In genomic region chr7:2355079-2356008, GRCh38 we compare ENCODE assay signal across 8 cellular contexts. TPM values are rescaled to one million over a fixed set of nuclear protein-coding genes. Genes with fewer than 3 reads are reported as not detected.
DNase-seq lines count a peak whose midpoint lies in the region; ATAC-seq, FAIRE-seq and TF ChIP-seq lines count a peak whose summit lies in the region.

No MANE protein-coding gene starts in this region.

- H3K79me2 ChIP-seq in keratinocyte (ENCODE audit: control insufficient read depth, insufficient read depth, low read length) = peaks cover 61% of the 10 kb centered on the region

- H3K9me1 ChIP-seq in keratinocyte (ENCODE audit: control insufficient read depth, extremely low read depth, insufficient read depth, low read length) = no peaks in the 10 kb centered on the region

- H3K4me3 ChIP-seq in keratinocyte (ENCODE audit: control insufficient read depth in 2 of 3, extremely low read depth in 1 of 3, insufficient read depth in 2 of 3, low read depth in 1 of 3, low read length in 3 of 3) = peak overlapping the region; percentile 83 to 86 (median 84)

- 1% methylated on average over 56 to 77 of the region's 77 CpGs for WGBS in adipose tissue, 3 donors

- peaks cover 8 to 33% of the 10 kb centered on the region in 2 experiments for H3K36me3 ChIP-seq in keratinocyte (ENCODE audit: control insufficient read depth in 2 of 2, extremely low read depth in 1 of 2, insufficient read depth in 2 of 2, low read length in 2 of 2)

- H3K9ac ChIP-seq in keratinocyte (ENCODE audit: control insufficient read depth, extremely low read depth, insufficient read depth, low read length) = peak overlapping the region; percentile 100

- H3K4me2 ChIP-seq in keratinocyte (ENCODE audit: control insufficient read depth, extremely low read depth, insufficient read depth, low read depth, low read length) = peak overlapping the region; percentile 97

- H3K4me1 ChIP-seq in keratinocyte (ENCODE audit: control insufficient read depth, extremely low read depth, insufficient read depth, low read length) = peaks cover 24% of the 10 kb centered on the region

- H3K27ac ChIP-seq in adipose tissue (ENCODE audit: low read depth, low read length) (peak overlapping the region; percentile 96), keratinocyte (ENCODE audit: control insufficient read depth, insufficient read depth, low read length) (peak overlapping the region; percentile 100)

- no peak for FAIRE-seq in keratinocyte (lab: Jason Lieb, UNC)

- no peaks in the 10 kb centered on the region for H3K27me3 ChIP-seq in keratinocyte (ENCODE audit: control insufficient read depth, extremely low read depth, insufficient read depth, low read length)

- TF ChIP-seq CTCF in keratinocyte (optimal IDR thresholded peaks at IDR 0.05 in 1 of 3, IDR thresholded peaks at IDR 0.05 in 1 of 3, conservative IDR thresholded peaks at IDR 0.05 in 1 of 3; ENCODE audit: extremely low read depth in 1 of 3, insufficient read depth in 2 of 3, low read length in 3 of 3) = no peak

- ATAC-seq in GM21717 (IDR thresholded peaks at IDR 0.05; ENCODE audit: unreplicated experiment) (peak; percentile 7), GM18520 (IDR thresholded peaks at IDR 0.05; ENCODE audit: unreplicated experiment) (no peak)

- H4K20me1 ChIP-seq in keratinocyte (ENCODE audit: control insufficient read depth, extremely low read depth, insufficient read depth, low read length) = peaks cover 22% of the 10 kb centered on the region

- DNase-seq in CD1c-positive myeloid dendritic cell (ENCODE audit: extremely low spot score) (peak; percentile 35), NAMALWA (ENCODE audit: low spot score) (peak; percentile 47), keratinocyte (ENCODE audit: low read depth, low spot score) (no peak), NK-92 (lab: John Stamatoyannopoulos, UW; ENCODE audit: unreplicated experiment) (no peak)
- peak; percentile 43 for DNase-seq in stimulated activated CD8-positive, alpha-beta memory T cell treated with anti-CD3 and anti-CD28 coated beads, Interleukin-4, amount 100 ng/mL, for 48 hours

- dilution Hi-C loops in keratinocyte (cut with MboI; ENCODE audit: extremely low pct_ligation_motif_present, low sequenced_read_pairs) = no loop called here

- no peaks in the 10 kb centered on the region for H3K9me3 ChIP-seq in keratinocyte (ENCODE audit: control insufficient read depth, low read depth, low read length)

- H2AFZ ChIP-seq in keratinocyte (ENCODE audit: control insufficient read depth, low read length) = no peak overlapping the region

RNA-seq across cellular contexts. Expression of gene EIF3B, which starts 0.7 kb away (rescaled TPM):
- 100 to 1,000 TPM in 1 of 3 donors, 10 to 100 TPM in 2; 64.8 to 130 (median 74.6) TPM for polyA plus RNA-seq in adipose tissue
- polyA plus RNA-seq in keratinocyte = 119 to 169 TPM (median 144 TPM) in 3 replicates
- 278 TPM for polyA plus RNA-seq in keratinocyte (2011; ENCODE audit: low read depth)
- 116 and 141 TPM in 2 replicates for polyA plus RNA-seq in keratinocyte (2011; cell fraction: cytosol; rRNA removed)
- 229 and 245 TPM in 2 replicates for polyA plus RNA-seq in keratinocyte (2011; cell fraction: nucleus; rRNA removed)
- 114 and 215 TPM in 2 replicates for polyA plus RNA-seq in keratinocyte (2012; ENCODE audit: low replicate concordance)
- 134 to 169 TPM (median 149 TPM) in 3 replicates for polyA minus RNA-seq in keratinocyte
- 125 TPM for polyA minus RNA-seq in keratinocyte (2011; cell fraction: cytosol; rRNA and poly(A)+ RNA removed)
- polyA minus RNA-seq in keratinocyte (2011; cell fraction: nucleus; rRNA and poly(A)+ RNA removed) = 77.9 and 154 TPM in 2 replicates

RNA-seq across cellular contexts. Expression of gene SNX8, which starts 41.1 kb away (rescaled TPM):
- polyA plus RNA-seq in adipose tissue (10 to 100 TPM; 11.8 to 44.0 (median 26.2) TPM), keratinocyte (18.0 to 28.0 TPM (median 24.2 TPM) in 3 replicates)
- 9.6 TPM for polyA plus RNA-seq in keratinocyte (2011; ENCODE audit: low read depth)
- 14.3 and 24.2 TPM in 2 replicates for polyA plus RNA-seq in keratinocyte (2011; cell fraction: cytosol; rRNA removed)
- polyA plus RNA-seq in keratinocyte (2011; cell fraction: nucleus; rRNA removed) = 19.1 and 25.0 TPM in 2 replicates
- 14.1 and 25.0 TPM in 2 replicates for polyA plus RNA-seq in keratinocyte (2012; ENCODE audit: low replicate concordance)
- polyA minus RNA-seq in keratinocyte = 32.6 to 65.7 TPM (median 40.5 TPM) in 3 replicates
- polyA minus RNA-seq in keratinocyte (2011; cell fraction: cytosol; rRNA and poly(A)+ RNA removed) = 20.1 TPM
- 8.3 and 15.7 TPM in 2 replicates for polyA minus RNA-seq in keratinocyte (2011; cell fraction: nucleus; rRNA and poly(A)+ RNA removed)

RNA-seq across cellular contexts. Expression of gene CHST12, which starts 48.1 kb away (rescaled TPM):
- polyA plus RNA-seq in adipose tissue (10 to 100 TPM; 10.5 to 20.4 (median 15.7) TPM), keratinocyte (5.0 to 8.3 TPM (median 7.0 TPM) in 3 replicates)
- 3.1 TPM for polyA plus RNA-seq in keratinocyte (2011; ENCODE audit: low read depth)
- 3.5 and 7.6 TPM in 2 replicates for polyA plus RNA-seq in keratinocyte (2011; cell fraction: cytosol; rRNA removed)
- 8.3 and 12.2 TPM in 2 replicates for polyA plus RNA-seq in keratinocyte (2011; cell fraction: nucleus; rRNA removed)
- polyA plus RNA-seq in keratinocyte (2012; ENCODE audit: low replicate concordance) = 4.7 and 7.9 TPM in 2 replicates
- 2.7 to 6.8 TPM (median 3.4 TPM) in 3 replicates for polyA minus RNA-seq in keratinocyte
- 17.1 TPM for polyA minus RNA-seq in keratinocyte (2011; cell fraction: cytosol; rRNA and poly(A)+ RNA removed)
- polyA minus RNA-seq in keratinocyte (2011; cell fraction: nucleus; rRNA and poly(A)+ RNA removed) = 10.3 and 11.1 TPM in 2 replicates

Comparison
In these comparisons a context has a peak if more than half of its experiments do, and no peak if none do; other contexts are left out.
1. DNase-seq: peak in CD1c-positive myeloid dendritic cell (single experiment), NAMALWA (single experiment) and stimulated activated CD8-positive, alpha-beta memory T cell treated with anti-CD3 and anti-CD28 coated beads, Interleukin-4, amount 100 ng/mL, for 48 hours (single experiment); none in keratinocyte (single experiment) and NK-92 (single experiment).